ENCODE assay signal across 32 cellular contexts in genomic region chr20:1992359-1992758, GRCh38. TPM values are rescaled to one million over a fixed set of nuclear protein-coding genes. Genes with fewer than 3 reads are reported as not detected.
"Had no signal": no experiment of that assay in that cellular context is flagged by ENCODE, and none has a peak within 500 bp of the region (broad histone marks: within the 10 kb centered on the region; RNA-seq: fewer than 3 reads in every experiment).

No MANE protein-coding gene starts in this region.

- FAIRE-seq: K562 had no signal

- H3K27me3 ChIP-seq: ascending aorta had no signal

- H3K4me3 ChIP-seq: ascending aorta, breast epithelium, K562, SJCRH30, SK-N-MC had no signal

- H3K4me1 ChIP-seq: ascending aorta, breast epithelium, SJCRH30 had no signal

- H3K27ac ChIP-seq: ascending aorta, breast epithelium, SJCRH30, SK-N-MC had no signal

- H3K9me3 ChIP-seq: ascending aorta, breast epithelium, SJCRH30 had no signal

- DNase-seq: activated CD4-positive, alpha-beta T cell treated with anti-CD3 and anti-CD28 coated beads for 36 hours; activated CD4-positive, alpha-beta T cell treated with anti-CD3 and anti-CD28 coated beads, Interleukin-2, amount 10 ng/mL, durations not matched to agents 7 days and 5 days; activated CD4-positive, alpha-beta T cell treated with anti-CD3 and anti-CD28 coated beads, Interleukin-2, amount 50 U/mL, for 48 hours; activated CD8-positive, alpha-beta T cell treated with anti-CD3 and anti-CD28 coated beads, Interleukin-2, amount 10 ng/mL, durations not matched to agents 7 days and 5 days; activated gamma-delta T cell; activated naive CD4-positive, alpha-beta T cell treated with Interleukin-2 at 50 U/mL for 16 hours; activated naive CD8-positive, alpha-beta T cell treated with anti-CD3 and anti-CD28 coated beads, Interleukin-2, amount 10 ng/mL, durations not matched to agents 7 days and 5 days; activated T-cell treated with anti-CD3 and anti-CD28 coated beads, Interleukin-2, amount 50 U/mL, for 24 hours; amygdala; NCI-H1048; NCI-H1105 treated with DMSO at 0.1 percent for 48 hours; NCI-H1436; NCI-H1694 treated with DMSO at 0.1 percent for 48 hours; NCI-H2029; NCI-H345; NCI-H524 treated with DMSO at 0.1 percent for 48 hours; SHP77; SJCRH30 had no signal

- ATAC-seq: activated CD4-positive, alpha-beta T cell treated with anti-CD3 and anti-CD28 coated beads for 36 hours; activated CD4-positive, CD25-positive, alpha-beta regulatory T cell treated with anti-CD3 and anti-CD28 coated beads, Interleukin-2, amount 50 U/mL, for 24 hours; activated CD8-positive, alpha-beta T cell treated with anti-CD3 and anti-CD28 coated beads, Interleukin-2, amount 10 ng/mL, durations not matched to agents 7 days and 5 days; K562; Panc1; WTC11 had no signal

- H3K36me3 ChIP-seq: ascending aorta, breast epithelium, SJCRH30 had no signal

RNA-seq across cellular contexts. Expression of gene PDYN, which starts 1.5 kb away (rescaled TPM):
- total RNA-seq: activated CD4-positive, alpha-beta T cell treated with anti-CD3 and anti-CD28 coated beads for 36 hours; activated CD4-positive, alpha-beta T cell treated with anti-CD3 and anti-CD28 coated beads, Interleukin-2, amount 10 ng/mL, durations not matched to agents 7 days and 5 days; activated CD8-positive, alpha-beta T cell treated with anti-CD3 and anti-CD28 coated beads, Interleukin-2, amount 10 ng/mL, durations not matched to agents 7 days and 5 days; activated naive CD8-positive, alpha-beta T cell treated with anti-CD3 and anti-CD28 coated beads, Interleukin-2, amount 10 ng/mL, durations not matched to agents 7 days and 5 days; activated T-helper 2 cell treated with anti-CD3 and anti-CD28 coated beads, Interferon-gamma antibody, Interleukin-2, Interleukin-4, amounts not matched to agents 10 μg/mL and 5 μg/mL and 100 μg/mL, durations not matched to agents 14 hours and 24 hours and 36 hours; ascending aorta; breast epithelium; cardiac septum; K562; M059J; NCI-H460; RPMI7951; SJCRH30; T-helper 1 cell treated with Interleukin-12 subunit alpha and Interleukin-12 subunit beta and Interleukin-4 antibody, amounts not matched to agents 30 ng/mL and 1 ng/mL, for 36 hours had no signal
- polyA plus RNA-seq: adipose tissue, K562 had no signal
